In genomic region chrX:53316860-53317237, GRCh38 we compare ENCODE assay signal across 1 cellular context.
TF ChIP-seq lines count a peak whose summit lies in the region.

No MANE protein-coding gene starts in this region.

TF ChIP-seq in GM23338, 12 proteins besides CTCF, POLR2A, EP300 and RAD21 (continued from another document):
- TF ChIP-seq ZNF462 (CRISPR knock-in tag; IDR thresholded peaks at IDR 0.05) (no peak), ZNF331 (CRISPR knock-in tag; IDR thresholded peaks at IDR 0.05; ENCODE audit: low read depth) (no peak), STAT1 (IDR thresholded peaks at IDR 0.05; ENCODE audit: unreplicated experiment) (no peak), CREB1 (CRISPR knock-in tag; IDR thresholded peaks at IDR 0.05; ENCODE audit: low read depth) (no peak)
